Comparison of ENCODE assay signal across 17 cellular contexts in genomic region chr1:202658251-202658650, GRCh38. TPM values are rescaled to one million over a fixed set of nuclear protein-coding genes. Genes with fewer than 3 reads are reported as not detected.
"Had no signal": no experiment of that assay in that cellular context is flagged by ENCODE, and none has a peak within 500 bp of the region (broad histone marks: within the 10 kb centered on the region; RNA-seq: fewer than 3 reads in every experiment).

No MANE protein-coding gene starts in this region.

- H3K4me3 ChIP-seq: MG63 had no signal

- H3K36me3 ChIP-seq: MG63 had no signal

- DNase-seq: IMR-90, Karpas-422, KG1, MG63, NCI-H1092, NCI-H1105 treated with DMSO at 0.1 percent for 48 hours, NCI-H1417 treated with DMSO at 0.1 percent for 48 hours, NCI-H146, NCI-H1930, NCI-H2081, NCI-H226, NCI-H510A, RPMI8226, SHP77 had no signal

- H3K9me3 ChIP-seq: MG63 had no signal

- ATAC-seq: HepG2, SK-N-SH treated with all-trans-retinoic acid at 6 μM for 48 hours had no signal

RNA-seq across cellular contexts. Expression of gene SYT2, which starts 52.0 kb away (rescaled TPM):
- total RNA-seq: HepG2; T-helper 1 cell treated with Interleukin-12 subunit alpha and Interleukin-12 subunit beta and Interleukin-4 antibody, amounts not matched to agents 30 ng/mL and 1 ng/mL, for 36 hours had no signal
